8 cellular contexts compared by ENCODE assay signal in the genomic region with DNA sequence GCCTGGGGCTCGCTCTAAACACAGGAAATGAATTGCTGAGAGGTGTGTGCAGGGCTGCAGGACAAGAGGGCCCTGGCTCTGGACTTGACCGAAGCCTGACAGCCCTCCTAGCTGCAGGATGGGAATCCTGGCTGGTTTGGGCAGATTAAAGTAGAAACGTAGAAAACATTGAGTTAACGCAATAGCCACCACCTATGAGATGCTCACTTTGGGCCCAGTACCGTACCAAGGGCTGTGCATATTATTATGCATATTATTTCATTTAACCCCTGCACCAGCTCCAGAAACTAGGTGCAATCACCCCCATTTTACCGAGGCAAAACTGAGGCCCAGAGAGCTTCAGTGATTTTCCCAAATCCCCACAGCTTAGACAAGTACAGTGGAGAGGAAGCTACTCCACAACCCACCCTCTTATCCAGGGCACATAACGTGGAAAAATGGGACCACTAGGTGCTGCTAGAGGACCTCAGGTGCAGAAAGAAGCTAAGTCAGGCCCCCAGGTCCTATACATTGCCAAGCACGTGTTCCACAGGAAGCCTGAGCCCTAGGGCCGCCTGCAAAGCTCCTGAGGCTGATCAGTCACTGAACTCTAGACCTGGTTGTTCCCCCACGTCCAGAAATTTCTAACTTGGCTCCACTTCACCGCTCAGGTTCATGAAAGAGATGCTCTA.
DNase-seq lines count a peak whose midpoint lies in the region; ATAC-seq and TF ChIP-seq lines count a peak whose summit lies in the region.

No MANE protein-coding gene starts in this region.

- intact Hi-C loops in stomach (cut with DNase I; ENCODE audit: low total_unique reads) = no loop called here

- H3F3A ChIP-seq in OCI-LY1 (ENCODE audit: insufficient read depth, low read length) = no peaks in the 10 kb centered on the region

- WGBS in stomach, 5 donors = 48 to 59% (median 54%) methylated on average over 11 of the region's 11 CpGs

- TF ChIP-seq CTCF in OCI-LY1 (IDR thresholded peaks at IDR 0.05; ENCODE audit: low read length) (peak; percentile 79), stomach (IDR thresholded peaks at IDR 0.05) (peak in 1 of 7 experiments; percentile 15)

- H3K27me3 ChIP-seq in OCI-LY1 (ENCODE audit: insufficient read depth, low read length) (no peaks in the 10 kb centered on the region), stomach (no peaks in the 10 kb centered on the region)

- no peak overlapping the region for H2AFZ ChIP-seq in OCI-LY1 (ENCODE audit: low read length)

- H3K4me3 ChIP-seq in OCI-LY1 (ENCODE audit: low read depth, low read length, poor library complexity, severe bottlenecking) = no peak overlapping the region
- no peak overlapping the region for H3K4me3 ChIP-seq in stomach

- H3K9ac ChIP-seq in OCI-LY1 (ENCODE audit: low read length) = no peak overlapping the region

- H4K20me1 ChIP-seq in OCI-LY1 (ENCODE audit: insufficient read depth, low read length) = no peaks in the 10 kb centered on the region

- H3K36me3 ChIP-seq in OCI-LY1 (ENCODE audit: insufficient read depth, low read length) (no peaks in the 10 kb centered on the region), stomach (peaks cover 0 to 43% (median 12%) of the 10 kb centered on the region in 4 donors)

- no peaks in the 10 kb centered on the region for H3K4me1 ChIP-seq in OCI-LY1 (ENCODE audit: insufficient read depth, low read length, severe bottlenecking)
- H3K4me1 ChIP-seq in stomach = peaks cover 0 to 30% (median 6%) of the 10 kb centered on the region in 4 donors

- no peak for TF ChIP-seq EP300 in stomach (IDR thresholded peaks at IDR 0.05)

- H3K9me3 ChIP-seq in OCI-LY1 (ENCODE audit: low read length) (no peaks in the 10 kb centered on the region), stomach (no peaks in the 10 kb centered on the region)

- H3K4me2 ChIP-seq in OCI-LY1 (ENCODE audit: low read length) = no peak overlapping the region

- DNase-seq in DMS 273 treated with DMSO at 0.1 percent for 48 hours (lab: John Stamatoyannopoulos, UW) (peak; percentile 60), HCEC 1CT (peak; percentile 13), erythroblast (lab: John Stamatoyannopoulos, UW) (peak; percentile 37 to 44), stomach (no peak), cortex of kidney (lab: John Stamatoyannopoulos, UW) (no peak)

- no peaks in the 10 kb centered on the region for H3K9me2 ChIP-seq in OCI-LY1 (ENCODE audit: low read depth, low read length)

- no peak for TF ChIP-seq POLR2A in erythroblast (IDR thresholded peaks at IDR 0.05; ENCODE audit: low read length)
- no peak for TF ChIP-seq POLR2A in stomach (IDR thresholded peaks at IDR 0.05)

- H3K79me2 ChIP-seq in OCI-LY1 (ENCODE audit: insufficient read depth, low read length) = no peaks in the 10 kb centered on the region

- H3K27ac ChIP-seq in OCI-LY1 (ENCODE audit: low read depth, low read length, poor library complexity, severe bottlenecking) (no peak overlapping the region), stomach (peak overlapping the region in 3 of 5 donors; percentile 36 to 56 (median 45))

- ATAC-seq in HG02981 (IDR thresholded peaks at IDR 0.05; ENCODE audit: unreplicated experiment) (no peak), GM21529 (IDR thresholded peaks at IDR 0.05; ENCODE audit: unreplicated experiment) (no peak)

Comparison
In these comparisons a context has a peak if more than half of its experiments do, and no peak if none do; other contexts are left out.
1. DNase-seq: peak in DMS 273 treated with DMSO at 0.1 percent for 48 hours (single experiment), HCEC 1CT (single experiment) and erythroblast (2 of 2); none in stomach (single experiment) and cortex of kidney (single experiment).